Comparison of ENCODE assay signal across 8 cellular contexts in the genomic region with DNA sequence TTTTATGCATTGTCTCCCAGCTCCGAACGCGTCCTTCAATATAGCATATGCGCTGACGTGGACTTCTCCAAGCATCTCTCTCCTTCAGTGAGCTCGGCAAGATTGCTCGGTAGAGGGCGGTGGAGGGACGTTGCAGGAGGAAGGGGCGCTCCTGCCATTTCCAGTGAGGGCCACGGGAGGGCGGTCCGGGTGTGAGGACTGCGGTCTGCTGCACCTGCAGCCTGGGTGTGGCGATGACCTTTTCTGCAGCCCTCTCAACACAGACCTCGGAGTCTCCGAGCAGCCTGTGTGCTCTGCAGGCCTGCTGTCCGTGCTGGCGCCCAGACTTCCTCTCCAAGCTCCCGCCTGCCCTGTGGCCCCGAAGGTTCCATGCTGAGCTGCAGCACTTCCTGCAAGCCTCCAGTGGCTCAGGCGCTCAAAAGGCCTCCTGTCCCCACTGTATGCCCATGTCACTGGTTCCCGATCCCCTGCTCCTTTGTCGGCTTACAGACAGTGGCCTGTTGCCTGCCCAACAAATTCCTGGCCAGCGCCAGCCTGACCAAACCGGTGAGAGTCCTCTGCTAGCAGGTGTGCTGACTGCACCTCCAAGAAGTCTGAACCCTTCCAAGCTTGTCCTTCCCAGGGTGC. TPM values are rescaled to one million over a fixed set of nuclear protein-coding genes. Genes with fewer than 3 reads are reported as not detected.
DNase-seq lines count a peak whose midpoint lies in the region; TF ChIP-seq lines count a peak whose summit lies in the region.

No MANE protein-coding gene starts in this region.

- H2BK120ac ChIP-seq in H9 (ENCODE audit: low read depth, low read length, poor library complexity, severe bottlenecking): no peak overlapping the region

- H4K20me1 ChIP-seq in H9 (ENCODE audit: control insufficient read depth, insufficient read depth, insufficient read length) (no peaks in the 10 kb centered on the region), MM.1S (ENCODE audit: insufficient read depth, low read length) (no peaks in the 10 kb centered on the region)

- H3K27me3 ChIP-seq in H9 (ENCODE audit: insufficient read depth, low read length): no peaks in the 10 kb centered on the region; the same call in 1 of the 2 replicates
- H3K27me3 ChIP-seq in MM.1S (replicated peaks; ENCODE audit: insufficient read depth, low read length): no peaks in the 10 kb centered on the region
- H3K27me3 ChIP-seq in ovary: no peaks in the 10 kb centered on the region
- H3K27me3 ChIP-seq in thyroid gland: no peaks in the 10 kb centered on the region

- H3K27ac ChIP-seq in H9 (ENCODE audit: insufficient read length, low read depth, low read length) (no peak overlapping the region), MM.1S (ENCODE audit: low read length) (peak overlapping the region; percentile 66), ovary (no peak overlapping the region), thyroid gland (peak overlapping the region; percentile 42 to 69 (median 57))

- no peak overlapping the region for H2BK5ac ChIP-seq in H9 (ENCODE audit: insufficient read length, low read length)

- no peak overlapping the region for H3K4me3 ChIP-seq in MM.1S (ENCODE audit: low read length)
- H3K4me3 ChIP-seq in ovary: no peak overlapping the region
- H3K4me3 ChIP-seq in thyroid gland (replicated peaks in 1 of 3): no peak overlapping the region

- H2BK15ac ChIP-seq in H9 (ENCODE audit: low read depth, low read length): no peak overlapping the region

- H3K14ac ChIP-seq in H9 (ENCODE audit: insufficient read depth, low read length): no peak overlapping the region

- H3K36me3 Mint-ChIP-seq in H9 (ENCODE audit: insufficient read depth in 1 of 3, low read depth in 3 of 3): peaks cover 8 to 10% (median 8%) of the 10 kb centered on the region in 3 experiments

- in situ Hi-C loops in SK-MEL-5 (cut with HindIII; ENCODE audit: low pct_unique_long_range_greater_than_20kb, low sequenced_read_pairs): no loop called here

- H2AK5ac ChIP-seq in H9 (ENCODE audit: insufficient read length, low read length): no peak overlapping the region

- no peak overlapping the region for H4K91ac ChIP-seq in H9 (ENCODE audit: insufficient read length, low read depth, low read length)

- H2BK20ac ChIP-seq in H9 (ENCODE audit: low read depth, low read length, poor library complexity, severe bottlenecking): no peak overlapping the region

- H3K23me2 ChIP-seq in H9 (ENCODE audit: insufficient read length, low read depth, low read length, poor library complexity, severe bottlenecking): no peaks in the 10 kb centered on the region

- H4K8ac ChIP-seq in H9 (replicated peaks; ENCODE audit: insufficient read length, low read depth, low read length): no peak overlapping the region

- H2BK12ac ChIP-seq in H9 (ENCODE audit: insufficient read length, low read depth, low read length): no peak overlapping the region

- no peaks in the 10 kb centered on the region for H3K4me1 ChIP-seq in H9 (ENCODE audit: insufficient read depth, low read length)
- peaks cover 25% of the 10 kb centered on the region for H3K4me1 ChIP-seq in MM.1S (ENCODE audit: low read length)
- H3K4me1 ChIP-seq in ovary (ENCODE audit: insufficient read depth): no peaks in the 10 kb centered on the region
- peaks cover 35 to 46% of the 10 kb centered on the region in 2 donors for H3K4me1 ChIP-seq in thyroid gland

- no peak overlapping the region for H2AFZ ChIP-seq in H9 (ENCODE audit: low read length)
- peak overlapping the region; percentile 54 for H2AFZ ChIP-seq in MM.1S (ENCODE audit: low read length)

- peaks cover 22 to 23% of the 10 kb centered on the region in 2 experiments for H3K4me1 Mint-ChIP-seq in H9

- H3K9me3 Mint-ChIP-seq in H9: peaks cover 9 to 10% of the 10 kb centered on the region in 2 experiments

- TF ChIP-seq POLR2A in ovary (IDR thresholded peaks at IDR 0.05) (no peak), thyroid gland (IDR thresholded peaks at IDR 0.05) (peak in 1 of 2 donors; percentile 21)

- intact Hi-C loops in ovary (cut with DNase I): loop anchor here (2.0 to 10.0 kb wide), 3 partner anchors 142 to 146 kb away; no protein-coding TSS in a partner anchor
- intact Hi-C loops in thyroid gland (cut with DNase I): loop anchor here (2.0 kb wide), 1 partner anchor 140 kb away; no protein-coding TSS in a partner anchor

- H3K9ac ChIP-seq in H9 (ENCODE audit: extremely low read depth, insufficient read length, low read length) (no peak overlapping the region), MM.1S (ENCODE audit: low read length) (peak overlapping the region; percentile 51)

- no peak overlapping the region for H3K56ac ChIP-seq in H9 (ENCODE audit: insufficient read length, low read depth, low read length)

- DNase-seq in GDM1 (lab: John Stamatoyannopoulos, UW): peak; percentile 82
- peak; percentile 97 for DNase-seq in H9
- DNase-seq in MM.1S: peak; percentile 98
- peak; percentile 91 for DNase-seq in SK-MEL-5 (ENCODE audit: low read depth, low spot score)
- peak; percentile 70 to 93 (median 82) for DNase-seq in activated naive CD4-positive, alpha-beta T cell (lab: John Stamatoyannopoulos, UW)
- DNase-seq in germinal center (ENCODE audit: low spot score): peak; percentile 92
- peak; percentile 81 to 92 (median 87) for DNase-seq in ovary
- DNase-seq in thyroid gland: peak; percentile 98

- H3K4me2 ChIP-seq in H9 (ENCODE audit: insufficient read depth, insufficient read length, low read length): no peak overlapping the region
- H3K4me2 ChIP-seq in MM.1S (ENCODE audit: low read depth, low read length): peak overlapping the region; percentile 56

- H3K9me3 ChIP-seq in H9 (ENCODE audit: control insufficient read depth, low read depth, low read length) (no peaks in the 10 kb centered on the region), MM.1S (replicated peaks; ENCODE audit: insufficient read depth, low read length) (no peaks in the 10 kb centered on the region), ovary (no peaks in the 10 kb centered on the region), thyroid gland (no peaks in the 10 kb centered on the region)

- WGBS in H9 (ENCODE audit: extremely low coverage, insufficient read length, low lambda C conversion rate): no CpG with 5 or more reads among the region's 26 CpGs
- 12 to 15% (median 15%) methylated on average over 26 of the region's 26 CpGs for WGBS in ovary, 3 donors
- 8 to 15% methylated on average over 22 to 26 of the region's 26 CpGs for WGBS in thyroid gland, 2 donors

- H3K4me3 Mint-ChIP-seq in H9: peak overlapping the region in 1 of 2 experiments; percentile 41; a peak in 2 of 5 replicates

- H3K36me3 ChIP-seq in MM.1S (replicated peaks; ENCODE audit: insufficient read depth, low read length) (no peaks in the 10 kb centered on the region), ovary (no peaks in the 10 kb centered on the region), thyroid gland (no peaks in the 10 kb centered on the region)

- H4K5ac ChIP-seq in H9 (ENCODE audit: insufficient read length, low read depth, low read length): no peak overlapping the region

- peaks cover 8% of the 10 kb centered on the region; the same call in 1 of the 2 replicates for H3K27me3 Mint-ChIP-seq in H9 (ENCODE audit: low read depth)

- peak overlapping the region in 1 of 3 experiments; percentile 24; a peak in 2 of 7 replicates for H3K27ac Mint-ChIP-seq in H9

- TF ChIP-seq CTCF in H9 (conservative IDR thresholded peaks at IDR 0.05) (peak; percentile 100), MM.1S (IDR thresholded peaks at IDR 0.05; ENCODE audit: low read length) (peak; percentile 100), ovary (IDR thresholded peaks at IDR 0.05) (peak; percentile 90 to 96 (median 91)), thyroid gland (IDR thresholded peaks at IDR 0.05) (peak; percentile 93 to 100 (median 99))

- no peaks in the 10 kb centered on the region for H3F3A ChIP-seq in MM.1S (ENCODE audit: insufficient read depth, low read length)

- no peak for TF ChIP-seq EP300 in ovary (IDR thresholded peaks at IDR 0.05)

- no peak overlapping the region for H3K18ac ChIP-seq in H9 (ENCODE audit: insufficient read length, low read depth, low read length)

- no peaks in the 10 kb centered on the region for H3K9me2 ChIP-seq in MM.1S (replicated peaks; ENCODE audit: insufficient read depth, low read length)

- H3K23ac ChIP-seq in H9 (ENCODE audit: insufficient read length, low read depth, low read length): no peak overlapping the region

- no peaks in the 10 kb centered on the region for H3K79me1 ChIP-seq in H9 (ENCODE audit: insufficient read depth, low read depth, low read length, poor library complexity, severe bottlenecking)

- no peak overlapping the region for H3T11ph ChIP-seq in H9 (ENCODE audit: low read length)

- H3K4ac ChIP-seq in H9 (ENCODE audit: low read depth, low read length): no peak overlapping the region

- no peaks in the 10 kb centered on the region for H3K79me2 ChIP-seq in H9 (ENCODE audit: insufficient read depth, low read length)
- H3K79me2 ChIP-seq in MM.1S (ENCODE audit: low read length): no peaks in the 10 kb centered on the region

RNA-seq across cellular contexts. Expression of a gene that starts 8.9 kb away (rescaled TPM):
- total RNA-seq in H9 (2021) (not detected in 2 replicates), ovary (not detected), thyroid gland (not detected)
- total RNA-seq in SK-MEL-5 (2014; rRNA removed; shearing (Covaris generic)): not detected in 2 replicates
- polyA plus RNA-seq in SK-MEL-5 (2015; cell fraction: cytosol; rRNA removed): not detected in 2 replicates
- polyA plus RNA-seq in SK-MEL-5 (2015; cell fraction: nucleus; rRNA removed): not detected in 2 replicates
- polyA plus RNA-seq in ovary: not detected

RNA-seq across cellular contexts. Expression of a gene that starts 24.1 kb away (rescaled TPM):
- total RNA-seq in H9 (2021) (not detected in 2 replicates), ovary (10 to 100 TPM in 1 of 7 donors, 1 to 10 TPM in 4, under 1 TPM in 2; 0.56 to 23.7 (median 1.2) TPM), thyroid gland (10 to 100 TPM in 3 of 4 donors, 1 to 10 TPM in 1; 6.3 to 48.6 (median 32.5) TPM)
- 0.11 TPM in 1 of 2 replicates, not detected in the other for total RNA-seq in SK-MEL-5 (2014; rRNA removed; shearing (Covaris generic))
- not detected in 2 replicates for polyA plus RNA-seq in SK-MEL-5 (2015; cell fraction: cytosol; rRNA removed)
- polyA plus RNA-seq in SK-MEL-5 (2015; cell fraction: nucleus; rRNA removed): not detected in 2 replicates
- polyA plus RNA-seq in ovary: 1 to 10 TPM in 1 of 2 donors, under 1 TPM in 1; 0.86 to 1.5 TPM

Comparison
In these comparisons a context has a peak if more than half of its experiments do, and no peak if none do; other contexts are left out.
1. H3K27ac ChIP-seq: peak in MM.1S (single experiment) and thyroid gland (3 of 3); none in H9 (single experiment) and ovary (0 of 2).
2. Peak in every context shown above with its lines, with median percentiles within 50 percentile points of each other: DNase-seq and CTCF ChIP-seq.